ENCODE assay signal across 1 cellular context in the genomic region with DNA sequence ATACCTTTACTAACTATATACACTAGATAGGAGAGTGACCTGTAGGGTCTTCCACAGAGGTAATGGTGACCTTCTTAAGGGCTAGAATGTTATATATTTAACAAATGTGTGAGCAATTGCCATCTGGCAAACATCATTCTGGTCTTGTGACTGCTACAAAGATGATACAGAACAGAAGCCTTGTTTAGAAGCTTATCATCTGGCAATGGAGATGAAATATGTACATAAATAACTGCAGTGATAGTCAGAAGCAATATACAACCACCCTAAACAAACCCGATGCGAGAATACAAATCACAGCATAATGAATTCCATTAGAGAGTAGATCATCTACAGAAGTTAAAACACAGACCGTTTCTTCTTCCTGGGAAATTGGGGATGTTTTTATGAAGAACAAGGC.
TF ChIP-seq lines count a peak whose summit lies in the region.

No MANE protein-coding gene starts in this region.

TF ChIP-seq in SK-N-SH treated with all-trans-retinoic acid at 6 μM for 48 hours, 23 proteins besides CTCF, POLR2A, EP300 and RAD21 (continued from another document):
- TF ChIP-seq, protein P1, sequence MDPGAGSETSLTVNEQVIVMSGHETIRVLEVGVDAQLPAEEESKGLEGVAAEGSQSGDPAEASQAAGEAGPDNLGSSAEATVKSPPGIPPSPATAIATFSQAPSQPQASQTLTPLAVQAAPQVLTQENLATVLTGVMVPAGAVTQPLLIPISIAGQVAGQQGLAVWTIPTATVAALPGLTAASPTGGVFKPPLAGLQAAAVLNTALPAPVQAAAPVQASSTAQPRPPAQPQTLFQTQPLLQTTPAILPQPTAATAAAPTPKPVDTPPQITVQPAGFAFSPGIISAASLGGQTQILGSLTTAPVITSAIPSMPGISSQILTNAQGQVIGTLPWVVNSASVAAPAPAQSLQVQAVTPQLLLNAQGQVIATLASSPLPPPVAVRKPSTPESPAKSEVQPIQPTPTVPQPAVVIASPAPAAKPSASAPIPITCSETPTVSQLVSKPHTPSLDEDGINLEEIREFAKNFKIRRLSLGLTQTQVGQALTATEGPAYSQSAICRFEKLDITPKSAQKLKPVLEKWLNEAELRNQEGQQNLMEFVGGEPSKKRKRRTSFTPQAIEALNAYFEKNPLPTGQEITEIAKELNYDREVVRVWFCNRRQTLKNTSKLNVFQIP (CRISPR knock-in tag; IDR thresholded peaks at IDR 0.05; ENCODE audit: borderline replicate concordance, low read depth), result peak; percentile 81; the same call in 1 of the 2 replicates
- no peak for TF ChIP-seq SNAI2 (CRISPR knock-in tag; IDR thresholded peaks at IDR 0.05)
